In genomic region chrX:152896450-152896849, GRCh38 we compare ENCODE assay signal across 16 cellular contexts. TPM values are rescaled to one million over a fixed set of nuclear protein-coding genes. Genes with fewer than 3 reads are reported as not detected.
DNase-seq lines count a peak whose midpoint lies in the region; ATAC-seq, FAIRE-seq and TF ChIP-seq lines count a peak whose summit lies in the region.
"Had no signal": no experiment of that assay in that cellular context is flagged by ENCODE, and none has a peak within 500 bp of the region (broad histone marks: within the 10 kb centered on the region; RNA-seq: fewer than 3 reads in every experiment).

No MANE protein-coding gene starts in this region.

- H3K4me3 ChIP-seq in BLaER1, result no peak overlapping the region
- H3K4me3 ChIP-seq: right lobe of liver had no signal

- peak; percentile 45 for DNase-seq in HTR-8/SVneo (ENCODE audit: insufficient read length, low spot score)
- peak; percentile 93 for DNase-seq in kidney tubule cell (ENCODE audit: low spot score)
- no peak for DNase-seq in activated naive CD4-positive, alpha-beta T cell treated with anti-CD3 and anti-CD28 coated beads for 36 hours
- no peak for DNase-seq in SK-N-DZ (ENCODE audit: low spot score)
- no peak for DNase-seq in iPS-NIHi7 (ENCODE audit: extremely low spot score)
- DNase-seq: activated naive CD4-positive, alpha-beta T cell treated with anti-CD3 and anti-CD28 coated beads, Interleukin-2, amount 50 U/mL, for 16 hours; GDM1; NCI-H187 treated with DMSO at 0.1 percent for 48 hours; Right ventricle myocardium superior; stimulated activated naive CD4-positive, alpha-beta T cell had no signal

- H3K27ac Mint-ChIP-seq in brain, result peak overlapping the region in 2 of 5 experiments; percentile 32 to 70
- H3K27ac Mint-ChIP-seq in activated naive CD4-positive, alpha-beta T cell treated with anti-CD3 and anti-CD28 coated beads for 36 hours, result no peak overlapping the region

- peaks cover 62% of the 10 kb centered on the region; the same call in 1 of the 2 replicates for H4K20me1 ChIP-seq in BLaER1

- peak overlapping the region; percentile 33 to 60 (median 54) for H3K4me3 Mint-ChIP-seq in brain
- no peak overlapping the region for H3K4me3 Mint-ChIP-seq in activated naive CD4-positive, alpha-beta T cell treated with anti-CD3 and anti-CD28 coated beads for 36 hours

- peaks cover 94% of the 10 kb centered on the region for H3K27me3 ChIP-seq in BLaER1
- H3K27me3 ChIP-seq: right lobe of liver had no signal

- no peak overlapping the region for H3K9ac ChIP-seq in BLaER1

- H3K36me3 ChIP-seq in BLaER1, result no peaks in the 10 kb centered on the region
- H3K36me3 ChIP-seq: right lobe of liver had no signal

- peaks cover 1% of the 10 kb centered on the region for H3K4me1 Mint-ChIP-seq in brain
- peaks cover 2% of the 10 kb centered on the region for H3K4me1 Mint-ChIP-seq in activated naive CD4-positive, alpha-beta T cell treated with anti-CD3 and anti-CD28 coated beads for 36 hours (ENCODE audit: low read depth)

- ATAC-seq in HG03175 (IDR thresholded peaks at IDR 0.05; ENCODE audit: unreplicated experiment), result no peak
- ATAC-seq: right lobe of liver had no signal

- intact Hi-C loops in activated naive CD4-positive, alpha-beta T cell treated with anti-CD3 and anti-CD28 coated beads for 36 hours (cut with micrococcal nuclease), result no loop called here

- peaks cover 9% of the 10 kb centered on the region for H3K27me3 Mint-ChIP-seq in brain
- peaks cover 16% of the 10 kb centered on the region for H3K27me3 Mint-ChIP-seq in activated naive CD4-positive, alpha-beta T cell treated with anti-CD3 and anti-CD28 coated beads for 36 hours (ENCODE audit: low read depth)

- CTCF ChIA-PET in activated naive CD4-positive, alpha-beta T cell treated with anti-CD3 and anti-CD28 coated beads for 36 hours (lab: Charles Lee), result no interaction called here

- FAIRE-seq in HTR-8/SVneo (lab: Jason Lieb, UNC), result no peak
- FAIRE-seq: colon, GM18507 had no signal

- no peaks in the 10 kb centered on the region for H3K36me3 Mint-ChIP-seq in brain
- H3K36me3 Mint-ChIP-seq in activated naive CD4-positive, alpha-beta T cell treated with anti-CD3 and anti-CD28 coated beads for 36 hours (ENCODE audit: low read depth), result no peaks in the 10 kb centered on the region

- H3K9me3 Mint-ChIP-seq in brain, result peaks cover 0 to 24% (median 3%) of the 10 kb centered on the region in 5 experiments
- no peaks in the 10 kb centered on the region for H3K9me3 Mint-ChIP-seq in activated naive CD4-positive, alpha-beta T cell treated with anti-CD3 and anti-CD28 coated beads for 36 hours

- H3K27ac ChIP-seq in BLaER1, result no peak overlapping the region
- H3K27ac ChIP-seq: right lobe of liver had no signal

- no peaks in the 10 kb centered on the region for H3K9me3 ChIP-seq in BLaER1
- H3K9me3 ChIP-seq: right lobe of liver had no signal

- peak overlapping the region; percentile 60 for H3K4me2 ChIP-seq in BLaER1

- no peak for TF ChIP-seq CTCF in brain (conservative IDR thresholded peaks at IDR 0.05)

- H3K4me1 ChIP-seq in BLaER1, result peaks cover 29% of the 10 kb centered on the region
- H3K4me1 ChIP-seq: right lobe of liver had no signal

RNA-seq across cellular contexts. Expression of gene ZNF185, which starts 1.4 kb away (rescaled TPM):
- polyA plus RNA-seq in brain (ENCODE audit: insufficient read depth, low read depth, low replicate concordance), result 4.5 TPM
- total RNA-seq in activated naive CD4-positive, alpha-beta T cell treated with anti-CD3 and anti-CD28 coated beads for 36 hours, result 1 to 10 TPM; 1.9 to 2.3 TPM
- 0.63 and 0.73 TPM in 2 replicates for polyA plus RNA-seq in SK-N-DZ (2014; cell fraction: cytosol; rRNA removed)
- 0.29 and 0.59 TPM in 2 replicates for polyA plus RNA-seq in SK-N-DZ (2014; cell fraction: nucleus; rRNA removed)

Comparison
In these comparisons a context has a peak if more than half of its experiments do, and no peak if none do; other contexts are left out.
1. DNase-seq: peak in HTR-8/SVneo (single experiment) and kidney tubule cell (single experiment); none in activated naive CD4-positive, alpha-beta T cell treated with anti-CD3 and anti-CD28 coated beads for 36 hours (single experiment), SK-N-DZ (single experiment) and iPS-NIHi7 (single experiment).